In genomic region chr1:160541622-160542302, GRCh38 we compare ENCODE assay signal across 12 cellular contexts. TPM values are rescaled to one million over a fixed set of nuclear protein-coding genes. Genes with fewer than 3 reads are reported as not detected.
DNase-seq lines count a peak whose midpoint lies in the region; ATAC-seq and TF ChIP-seq lines count a peak whose summit lies in the region.
"Had no signal": no experiment of that assay in that cellular context is flagged by ENCODE, and none has a peak within 500 bp of the region (broad histone marks: within the 10 kb centered on the region; RNA-seq: fewer than 3 reads in every experiment).

No MANE protein-coding gene starts in this region.

- no peak overlapping the region for H3K4me2 ChIP-seq in neural progenitor cell

- H3K9me3 ChIP-seq in T-helper 17 cell (ENCODE audit: control insufficient read depth, low read length, poor library complexity, severe bottlenecking) (no peaks in the 10 kb centered on the region), neural progenitor cell (ENCODE audit: low read depth) (no peaks in the 10 kb centered on the region)

- H3K27ac ChIP-seq in neural progenitor cell, result no peak overlapping the region

- TF ChIP-seq CTCF in fibroblast of villous mesenchyme (IDR thresholded peaks at IDR 0.05; ENCODE audit: insufficient read depth, low read depth, low read length) (no peak), neural progenitor cell (IDR thresholded peaks at IDR 0.05) (no peak)

- no peak for DNase-seq in activated naive CD4-positive, alpha-beta T cell treated with anti-CD3 and anti-CD28 coated beads, Interleukin-2, amount 10 ng/mL, durations not matched to agents 7 days and 5 days
- no peak for DNase-seq in T-helper 17 cell
- DNase-seq in fibroblast of villous mesenchyme (ENCODE audit: low read depth), result peak; percentile 12
- DNase-seq in stimulated activated naive B cell treated with anti-CD40 and anti-IgM and Interleukin-4, amounts not matched to agents 10 μg/mL and 1 μg/mL and 100 μg/mL, for 72 hours, result no peak
- DNase-seq in neural progenitor cell (ENCODE audit: low spot score), result no peak
- no peak for DNase-seq in NCI-H748 treated with DMSO at 0.1 percent for 48 hours (lab: John Stamatoyannopoulos, UW)
- DNase-seq: amygdala; effector CD8-positive, alpha-beta T cell; KBM-7; left ventricle myocardium superior had no signal

- H2AFZ ChIP-seq in neural progenitor cell (replicated peaks), result no peak overlapping the region

- H3K79me2 ChIP-seq in neural progenitor cell (ENCODE audit: low read depth), result no peaks in the 10 kb centered on the region

- CTCF ChIA-PET in activated naive CD4-positive, alpha-beta T cell treated with anti-CD3 and anti-CD28 coated beads, Interleukin-2, amount 10 ng/mL, durations not matched to agents 7 days and 5 days (lab: Charles Lee), result interaction anchor here (0.5 to 18.8 kb wide), 7 partner anchors 8 to 136 kb away, joined by 3 to 308 read pairs (median 5); no protein-coding TSS in a partner anchor

- no peaks in the 10 kb centered on the region for H3K9me3 Mint-ChIP-seq in activated naive CD4-positive, alpha-beta T cell treated with anti-CD3 and anti-CD28 coated beads, Interleukin-2, amount 50 U/mL, for 24 hours
- peaks cover 2% of the 10 kb centered on the region for H3K9me3 Mint-ChIP-seq in activated naive CD4-positive, alpha-beta T cell treated with anti-CD3 and anti-CD28 coated beads, Interleukin-2, amount 10 ng/mL, durations not matched to agents 7 days and 5 days
- peaks cover 0 to 1% of the 10 kb centered on the region in 2 donors for H3K9me3 Mint-ChIP-seq in stimulated activated naive B cell treated with anti-CD40 and anti-IgM and Interleukin-4, amounts not matched to agents 10 μg/mL and 1 μg/mL and 100 μg/mL, for 72 hours
- H3K9me3 Mint-ChIP-seq in neural progenitor cell, result no peaks in the 10 kb centered on the region

- no peaks in the 10 kb centered on the region for H4K20me1 ChIP-seq in neural progenitor cell (ENCODE audit: low read depth)

- H3K36me3 Mint-ChIP-seq in activated naive CD4-positive, alpha-beta T cell treated with anti-CD3 and anti-CD28 coated beads, Interleukin-2, amount 50 U/mL, for 24 hours, result peaks cover 6% of the 10 kb centered on the region
- H3K36me3 Mint-ChIP-seq in activated naive CD4-positive, alpha-beta T cell treated with anti-CD3 and anti-CD28 coated beads, Interleukin-2, amount 10 ng/mL, durations not matched to agents 7 days and 5 days, result peaks cover 12% of the 10 kb centered on the region
- H3K36me3 Mint-ChIP-seq in T-helper 17 cell (ENCODE audit: low read depth), result peaks cover 2% of the 10 kb centered on the region
- peaks cover 31 to 54% of the 10 kb centered on the region in 2 donors for H3K36me3 Mint-ChIP-seq in stimulated activated naive B cell treated with anti-CD40 and anti-IgM and Interleukin-4, amounts not matched to agents 10 μg/mL and 1 μg/mL and 100 μg/mL, for 72 hours
- no peaks in the 10 kb centered on the region for H3K36me3 Mint-ChIP-seq in neural progenitor cell

- H3F3A ChIP-seq in neural progenitor cell (ENCODE audit: low read depth), result no peaks in the 10 kb centered on the region

- no peaks in the 10 kb centered on the region for H3K27me3 ChIP-seq in neural progenitor cell

- H3K27me3 Mint-ChIP-seq in activated naive CD4-positive, alpha-beta T cell treated with anti-CD3 and anti-CD28 coated beads, Interleukin-2, amount 50 U/mL, for 24 hours, result no peaks in the 10 kb centered on the region
- H3K27me3 Mint-ChIP-seq in activated naive CD4-positive, alpha-beta T cell treated with anti-CD3 and anti-CD28 coated beads, Interleukin-2, amount 10 ng/mL, durations not matched to agents 7 days and 5 days, result no peaks in the 10 kb centered on the region
- H3K27me3 Mint-ChIP-seq in T-helper 17 cell (no peaks in the 10 kb centered on the region), neural progenitor cell (ENCODE audit: insufficient read depth, low read depth) (no peaks in the 10 kb centered on the region)
- H3K27me3 Mint-ChIP-seq in stimulated activated naive B cell treated with anti-CD40 and anti-IgM and Interleukin-4, amounts not matched to agents 10 μg/mL and 1 μg/mL and 100 μg/mL, for 72 hours, result no peaks in the 10 kb centered on the region

- H3K4me1 Mint-ChIP-seq in activated naive CD4-positive, alpha-beta T cell treated with anti-CD3 and anti-CD28 coated beads, Interleukin-2, amount 50 U/mL, for 24 hours, result peaks cover 66% of the 10 kb centered on the region
- H3K4me1 Mint-ChIP-seq in activated naive CD4-positive, alpha-beta T cell treated with anti-CD3 and anti-CD28 coated beads, Interleukin-2, amount 10 ng/mL, durations not matched to agents 7 days and 5 days, result peaks cover 54% of the 10 kb centered on the region
- peaks cover 53% of the 10 kb centered on the region for H3K4me1 Mint-ChIP-seq in T-helper 17 cell
- H3K4me1 Mint-ChIP-seq in stimulated activated naive B cell treated with anti-CD40 and anti-IgM and Interleukin-4, amounts not matched to agents 10 μg/mL and 1 μg/mL and 100 μg/mL, for 72 hours, result peaks cover 43 to 66% of the 10 kb centered on the region in 2 donors
- no peaks in the 10 kb centered on the region for H3K4me1 Mint-ChIP-seq in neural progenitor cell

- no peak overlapping the region for H3K4me3 Mint-ChIP-seq in activated naive CD4-positive, alpha-beta T cell treated with anti-CD3 and anti-CD28 coated beads, Interleukin-2, amount 50 U/mL, for 24 hours
- no peak overlapping the region for H3K4me3 Mint-ChIP-seq in activated naive CD4-positive, alpha-beta T cell treated with anti-CD3 and anti-CD28 coated beads, Interleukin-2, amount 10 ng/mL, durations not matched to agents 7 days and 5 days
- H3K4me3 Mint-ChIP-seq in T-helper 17 cell (peak overlapping the region; percentile 71), neural progenitor cell (no peak overlapping the region)
- H3K4me3 Mint-ChIP-seq in stimulated activated naive B cell treated with anti-CD40 and anti-IgM and Interleukin-4, amounts not matched to agents 10 μg/mL and 1 μg/mL and 100 μg/mL, for 72 hours, result peak overlapping the region in 1 of 2 donors; percentile 22

- H3K27ac Mint-ChIP-seq in activated naive CD4-positive, alpha-beta T cell treated with anti-CD3 and anti-CD28 coated beads, Interleukin-2, amount 50 U/mL, for 24 hours, result peak overlapping the region; percentile 87
- H3K27ac Mint-ChIP-seq in activated naive CD4-positive, alpha-beta T cell treated with anti-CD3 and anti-CD28 coated beads, Interleukin-2, amount 10 ng/mL, durations not matched to agents 7 days and 5 days, result no peak overlapping the region
- H3K27ac Mint-ChIP-seq in T-helper 17 cell (peak overlapping the region; percentile 98), neural progenitor cell (no peak overlapping the region)
- peak overlapping the region; percentile 90 for H3K27ac Mint-ChIP-seq in stimulated activated naive B cell treated with anti-CD40 and anti-IgM and Interleukin-4, amounts not matched to agents 10 μg/mL and 1 μg/mL and 100 μg/mL, for 72 hours

- H3K9ac ChIP-seq in neural progenitor cell, result no peak overlapping the region

- H3K4me3 ChIP-seq in fibroblast of villous mesenchyme (ENCODE audit: low read depth, low read length) (no peak overlapping the region), neural progenitor cell (no peak overlapping the region)

- ATAC-seq in T-helper 17 cell (no peak), GM21786 (IDR thresholded peaks at IDR 0.05; ENCODE audit: unreplicated experiment) (no peak)
- no peak for ATAC-seq in stimulated activated naive B cell treated with anti-CD40 and anti-IgM and Interleukin-4, amounts not matched to agents 10 μg/mL and 1 μg/mL and 100 μg/mL, for 72 hours (replicated peaks)
- ATAC-seq: left ventricle myocardium superior had no signal

- H3K36me3 ChIP-seq in neural progenitor cell, result no peaks in the 10 kb centered on the region

- no peaks in the 10 kb centered on the region for H3K4me1 ChIP-seq in neural progenitor cell

RNA-seq across cellular contexts. Expression of gene SLAMF6, which starts 18.7 kb away (rescaled TPM):
- total RNA-seq in T-helper 17 cell, result 10 to 100 TPM; 24.8 to 38.0 TPM
- not detected in 2 replicates for total RNA-seq in fibroblast of villous mesenchyme
- total RNA-seq in neural progenitor cell (ENCODE audit: low replicate concordance), result not detected in 2 replicates

RNA-seq across cellular contexts. Expression of gene CD84, which starts 37.5 kb away (rescaled TPM):
- 10 to 100 TPM; 66.2 to 71.6 TPM for total RNA-seq in T-helper 17 cell
- not detected in 2 replicates for total RNA-seq in fibroblast of villous mesenchyme
- not detected in 2 replicates for total RNA-seq in neural progenitor cell (ENCODE audit: low replicate concordance)

Comparison
In these comparisons a context has a peak if more than half of its experiments do, and no peak if none do; other contexts are left out.
1. H3K27ac Mint-ChIP-seq: peak in activated naive CD4-positive, alpha-beta T cell treated with anti-CD3 and anti-CD28 coated beads, Interleukin-2, amount 50 U/mL, for 24 hours (single experiment), T-helper 17 cell (single experiment) and stimulated activated naive B cell treated with anti-CD40 and anti-IgM and Interleukin-4, amounts not matched to agents 10 μg/mL and 1 μg/mL and 100 μg/mL, for 72 hours (single experiment); none in activated naive CD4-positive, alpha-beta T cell treated with anti-CD3 and anti-CD28 coated beads, Interleukin-2, amount 10 ng/mL, durations not matched to agents 7 days and 5 days (single experiment) and neural progenitor cell (single experiment).
2. RNA of gene SLAMF6, which starts 18.7 kb away (total RNA-seq): 24.8 to 38.0 TPM in T-helper 17 cell; not detected in fibroblast of villous mesenchyme and not detected in neural progenitor cell; every median in the first group is over 10 times any median in the second.
3. RNA of gene CD84, which starts 37.5 kb away (total RNA-seq): 66.2 to 71.6 TPM in T-helper 17 cell; not detected in fibroblast of villous mesenchyme and not detected in neural progenitor cell; every median in the first group is over 10 times any median in the second.